Comparison of ENCODE assay signal across 8 cellular contexts in the genomic region with DNA sequence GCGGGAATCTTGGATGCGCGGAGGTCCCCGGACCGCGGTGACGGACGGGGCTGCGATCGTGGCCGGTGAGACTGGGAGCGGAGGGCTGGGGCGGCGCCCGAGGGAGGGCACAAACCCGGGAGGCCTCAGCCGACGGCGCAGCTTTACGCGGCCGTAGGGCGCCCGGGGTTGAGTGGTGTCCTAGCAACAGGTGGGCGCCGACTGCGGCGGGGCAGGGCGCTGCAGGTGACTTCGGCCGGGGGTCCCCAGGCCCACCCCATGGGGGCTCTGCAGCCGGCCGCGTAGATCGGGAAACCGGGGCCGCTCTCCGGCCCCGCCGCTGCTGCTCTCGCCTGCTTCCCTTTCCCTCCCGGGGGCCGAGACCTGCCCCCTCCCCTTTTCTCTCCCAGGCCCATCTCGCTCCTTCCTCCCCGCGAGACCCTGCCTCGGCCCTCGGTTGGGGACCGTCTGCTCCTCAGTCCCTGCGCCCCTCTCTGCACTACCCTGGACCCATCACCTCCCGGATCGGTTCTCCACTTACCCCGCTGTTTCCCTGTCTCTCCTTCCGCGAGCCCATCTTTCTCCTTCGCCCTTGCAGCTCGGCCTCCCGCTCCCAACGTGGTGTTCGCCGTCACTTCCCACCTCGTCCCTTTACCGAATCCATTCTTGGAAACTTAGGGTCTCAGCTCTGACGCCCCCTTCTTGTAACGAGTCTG. TPM values are rescaled to one million over a fixed set of nuclear protein-coding genes. Genes with fewer than 3 reads are reported as not detected.
DNase-seq lines count a peak whose midpoint lies in the region; ATAC-seq and TF ChIP-seq lines count a peak whose summit lies in the region.

No MANE protein-coding gene starts in this region.

- peaks cover 0 to 8% (median 6%) of the 10 kb centered on the region in 7 donors for H3K9me3 Mint-ChIP-seq in naive B cell

- peak overlapping the region; percentile 27 for H3K4me3 ChIP-seq in epithelial cell of esophagus (ENCODE audit: low read length)

- H3K4me1 Mint-ChIP-seq in T-helper 17 cell = peaks cover 22% of the 10 kb centered on the region
- H3K4me1 Mint-ChIP-seq in naive B cell = peaks cover 12 to 23% (median 17%) of the 10 kb centered on the region in 3 donors

- H3K4me3 Mint-ChIP-seq in T-helper 17 cell = peak overlapping the region; percentile 97
- peak overlapping the region; percentile 85 to 98 (median 96) for H3K4me3 Mint-ChIP-seq in naive B cell

- H3K27ac Mint-ChIP-seq in T-helper 17 cell = peak overlapping the region; percentile 57
- H3K27ac Mint-ChIP-seq in naive B cell = peak overlapping the region in 4 of 6 donors; percentile 17 to 89 (median 86)

- ATAC-seq in T-helper 17 cell (peak; percentile 14), naive B cell (ENCODE audit: low read depth in 2 of 2) (peak; percentile 56 to 63)

- DNase-seq in Ammon's horn (ENCODE audit: low spot score) (peak; percentile 18), GM20000 (ENCODE audit: low spot score) (peak; percentile 56), T-helper 17 cell (no peak), epithelial cell of esophagus (ENCODE audit: low read depth) (peak; percentile 10), naive B cell (no peak), DMS79 (lab: John Stamatoyannopoulos, UW) (no peak), hepatic stellate cell (ENCODE audit: low spot score) (no peak)
- DNase-seq in effector CD4-positive, alpha-beta T cell = no peak

- H3K36me3 Mint-ChIP-seq in T-helper 17 cell (ENCODE audit: low read depth) = peaks cover 7% of the 10 kb centered on the region
- peaks cover 0 to 9% of the 10 kb centered on the region in 2 donors for H3K36me3 Mint-ChIP-seq in naive B cell

- H3K9me3 ChIP-seq in T-helper 17 cell (ENCODE audit: control insufficient read depth, low read length, poor library complexity, severe bottlenecking) = no peaks in the 10 kb centered on the region

- H3K27me3 Mint-ChIP-seq in T-helper 17 cell (peaks cover 36% of the 10 kb centered on the region), naive B cell (peaks cover 39 to 43% (median 42%) of the 10 kb centered on the region in 3 donors)

- no peak for TF ChIP-seq CTCF in GM20000 (IDR thresholded peaks at IDR 0.05; ENCODE audit: extremely low read depth, missing control alignments)
- TF ChIP-seq CTCF in epithelial cell of esophagus (IDR thresholded peaks at IDR 0.05; ENCODE audit: insufficient read depth, low read depth, low read length, missing control alignments) = no peak

RNA-seq across cellular contexts. Expression of gene ACBD5, which starts 18.4 kb away (rescaled TPM):
- total RNA-seq in T-helper 17 cell = 10 to 100 TPM; 16.4 to 22.0 TPM
- 10 to 100 TPM in 5 of 6 donors, 1 to 10 TPM in 1; 8.1 to 16.1 (median 12.0) TPM for polyA plus RNA-seq in naive B cell (ENCODE audit: low read depth in 6 of 6)

Comparison
In these comparisons a context has a peak if more than half of its experiments do, and no peak if none do; other contexts are left out.
1. DNase-seq: peak in Ammon's horn (single experiment), GM20000 (single experiment) and epithelial cell of esophagus (single experiment); none in T-helper 17 cell (0 of 3), naive B cell (single experiment), effector CD4-positive, alpha-beta T cell (single experiment), DMS79 (single experiment) and hepatic stellate cell (single experiment).